ENCODE assay signal across 8 cellular contexts in the genomic region with DNA sequence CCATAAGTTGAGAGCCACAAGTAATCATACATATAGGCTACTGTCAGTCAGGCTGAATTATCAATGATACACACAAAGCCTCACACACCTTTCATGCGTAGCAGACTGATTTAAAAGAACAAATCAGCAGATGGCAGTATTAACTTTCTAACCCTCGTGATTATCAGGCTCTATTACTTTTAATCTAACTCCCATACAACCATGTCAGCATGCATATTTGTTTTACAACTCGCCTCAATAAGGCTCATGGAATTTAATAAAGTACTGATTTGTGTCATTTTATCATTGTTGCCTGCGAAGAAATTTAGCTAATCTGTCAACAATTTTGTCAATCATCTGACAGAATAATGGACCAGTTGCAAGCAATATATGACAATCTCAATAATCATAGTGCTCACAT.
DNase-seq lines count a peak whose midpoint lies in the region; ATAC-seq, FAIRE-seq and TF ChIP-seq lines count a peak whose summit lies in the region.

No MANE protein-coding gene starts in this region.

- H3K9me3 ChIP-seq in DOHH2 (ENCODE audit: control insufficient read depth, insufficient read depth, low read length) (no peaks in the 10 kb centered on the region), GM12878 (replicated peaks; ENCODE audit: control insufficient read depth, insufficient read depth, low read length) (no peaks in the 10 kb centered on the region)

- DNase-seq in NCI-H1436 (lab: John Stamatoyannopoulos, UW) (peak; percentile 46), GM12878 (ENCODE audit: low read depth, low spot score) (no peak), medulla oblongata (ENCODE audit: extremely low spot score) (peak; percentile 10), NOMO-1 treated with dmso at 0.1 percent for 144 hours (lab: John Stamatoyannopoulos, UW; ENCODE audit: unreplicated experiment) (no peak), NCI-H226 (no peak), substantia nigra (lab: John Stamatoyannopoulos, UW) (no peak)
- DNase-seq in activated CD4-positive, alpha-beta T cell treated with anti-CD3 and anti-CD28 coated beads for 4 hours, result no peak

- H3K4me1 ChIP-seq in DOHH2 (ENCODE audit: control insufficient read depth, low read length), result no peaks in the 10 kb centered on the region
- no peaks in the 10 kb centered on the region for H3K4me1 ChIP-seq in GM12878 (ENCODE audit: control insufficient read depth, insufficient read depth, low read length)

- POLR2A ChIA-PET in GM12878 (lab: Charles Lee), result no interaction called here

- ATAC-seq in GM12878, result 0 out of 3 replicates have a peak, but pooled peaks have one; percentile 25

- TF ChIP-seq POLR2A in GM12878 (IDR thresholded peaks at IDR 0.05; ENCODE audit: low read depth, low read length), result no peak

- CTCF ChIA-PET in GM12878 (lab: Yijun Ruan, JAX), result interaction anchor here (1.0 to 5.0 kb wide), 6 partner anchors 8 to 304 kb away, joined by 3 to 48 read pairs (median 3); partner anchors contain the start of gene DLX2

- H4K20me1 ChIP-seq in DOHH2 (ENCODE audit: control insufficient read depth, insufficient read depth, low read depth, low read length) (no peaks in the 10 kb centered on the region), GM12878 (ENCODE audit: control insufficient read depth, insufficient read depth) (no peaks in the 10 kb centered on the region)

- SMC1A ChIA-PET in GM12878 (lab: Charles Lee; ENCODE audit: uncharacterized antibody, unreplicated experiment), result interaction anchor here (0.9 to 3.2 kb wide), 6 partner anchors 14 to 296 kb away, joined by 3 to 12 read pairs (median 3); no protein-coding TSS in a partner anchor

- H3K79me2 ChIP-seq in DOHH2 (ENCODE audit: control insufficient read depth, low read length) (no peaks in the 10 kb centered on the region), GM12878 (ENCODE audit: control insufficient read depth, insufficient read depth, low read length) (no peaks in the 10 kb centered on the region)

- no peaks in the 10 kb centered on the region for H3K9me2 ChIP-seq in DOHH2 (replicated peaks; ENCODE audit: control insufficient read depth, low read length)

- TF ChIP-seq RAD21 in GM12878 (IDR thresholded peaks at IDR 0.05; ENCODE audit: insufficient read depth, low read depth, low read length), result peak; percentile 67

- no TSS peak for BruUV-seq in GM12878 (replicated peaks; lab: Mats Ljungman, UMichigan)

- H3K9ac ChIP-seq in GM12878 (ENCODE audit: control insufficient read depth, insufficient read depth, low read length), result no peak overlapping the region

- WGBS in GM12878 (ENCODE audit: insufficient coverage, insufficient replicate concordance, low lambda C conversion rate, missing lambda C conversion rate), result 82% methylated on average over 4 of the region's 4 CpGs

- in situ Hi-C loops in GM12878 (cut with MboI), result loop anchor here (25.0 kb wide), 1 partner anchor 301 kb away; the partner anchor contains the start of gene DLX2

- H3K4me3 ChIP-seq in DOHH2 (ENCODE audit: low read length) (no peak overlapping the region), GM12878 (no peak overlapping the region)

- intact Hi-C loops in GM12878 (cut with micrococcal nuclease; ENCODE audit: unreplicated experiment), result loop anchor here (2.0 kb wide), 1 partner anchor 292 kb away; the partner anchor contains the start of gene DLX2

- peak; percentile 87 for FAIRE-seq in GM12878 (lab: Jason Lieb, UNC)

- RAD21 ChIA-PET in GM12878 (lab: Charles Lee; ENCODE audit: unreplicated experiment), result interaction anchor here (1.0 kb wide), 3 partner anchors 107 to 295 kb away, joined by 3 read pairs; partner anchors contain the start of gene DLX2

- H3K27me3 ChIP-seq in DOHH2 (ENCODE audit: control insufficient read depth, low read length), result no peaks in the 10 kb centered on the region
- H3K27me3 ChIP-seq in GM12878 (replicated peaks in 1 of 2; ENCODE audit: control insufficient read depth in 2 of 2, insufficient read depth in 2 of 2, low read length in 1 of 2), result no peaks in the 10 kb centered on the region

- no peak for TF ChIP-seq EP300 in GM12878 (IDR thresholded peaks at IDR 0.05; ENCODE audit: borderline replicate concordance in 1 of 2, control insufficient read depth in 1 of 2, low read depth in 2 of 2, low read length in 2 of 2)

- peak; percentile 43 for TF ChIP-seq CTCF in DOHH2 (IDR thresholded peaks at IDR 0.05; ENCODE audit: low read depth, low read length, poor library complexity, severe bottlenecking)
- peak in 2 of 3 experiments; percentile 35 to 48; a peak in 3 of 6 replicates for TF ChIP-seq CTCF in GM12878 (IDR thresholded peaks at IDR 0.05 in 2 of 3, conservative IDR thresholded peaks at IDR 0.05 in 1 of 3; ENCODE audit: control insufficient read depth in 2 of 3, extremely low read depth in 1 of 3, insufficient read depth in 1 of 3, low read depth in 3 of 3, low read length in 3 of 3)

- H3K4me2 ChIP-seq in DOHH2 (ENCODE audit: low read length), result no peak overlapping the region
- no peak overlapping the region for H3K4me2 ChIP-seq in GM12878 (ENCODE audit: control insufficient read depth, insufficient read depth)

- no peak overlapping the region for H3K27ac ChIP-seq in DOHH2 (ENCODE audit: low read depth, low read length)
- no peak overlapping the region for H3K27ac ChIP-seq in GM12878 (ENCODE audit: control insufficient read depth, insufficient read depth)
- H3K27ac ChIP-seq in substantia nigra (ENCODE audit: low read depth, low read length, poor library complexity, severe bottlenecking), result no peak overlapping the region

- H3F3A ChIP-seq in DOHH2 (ENCODE audit: control insufficient read depth, insufficient read depth), result 0 out of 2 replicates have a peak, but pooled peaks cover 2% of the 10 kb centered on the region

- H2AFZ ChIP-seq in GM12878 (ENCODE audit: control insufficient read depth, low read depth, low read length), result no peak overlapping the region

- peaks cover 20% of the 10 kb centered on the region for H3K36me3 ChIP-seq in DOHH2 (ENCODE audit: control insufficient read depth, low read length)
- peaks cover 2 to 7% of the 10 kb centered on the region in 2 experiments; a peak in 3 of 4 replicates for H3K36me3 ChIP-seq in GM12878 (ENCODE audit: control insufficient read depth in 2 of 2, insufficient read depth in 2 of 2, low read length in 1 of 2)

TF ChIP-seq in GM12878, 131 proteins besides CTCF, POLR2A, EP300 and RAD21:
- TF ChIP-seq RELA (IDR thresholded peaks at IDR 0.05; ENCODE audit: borderline replicate concordance, partially characterized antibody) (no peak), SMC3 (IDR thresholded peaks at IDR 0.05; ENCODE audit: borderline replicate concordance, low read length) (peak; percentile 53; the same call in 1 of the 2 replicates)

Comparison
In these comparisons a context has a peak if more than half of its experiments do, and no peak if none do; other contexts are left out.
1. DNase-seq: peak in NCI-H1436 (single experiment) and medulla oblongata (single experiment); none in GM12878 (single experiment), NOMO-1 treated with dmso at 0.1 percent for 144 hours (single experiment), NCI-H226 (single experiment), substantia nigra (0 of 49) and activated CD4-positive, alpha-beta T cell treated with anti-CD3 and anti-CD28 coated beads for 4 hours (0 of 2).